ENCODE assay signal across 9 cellular contexts in the genomic region with DNA sequence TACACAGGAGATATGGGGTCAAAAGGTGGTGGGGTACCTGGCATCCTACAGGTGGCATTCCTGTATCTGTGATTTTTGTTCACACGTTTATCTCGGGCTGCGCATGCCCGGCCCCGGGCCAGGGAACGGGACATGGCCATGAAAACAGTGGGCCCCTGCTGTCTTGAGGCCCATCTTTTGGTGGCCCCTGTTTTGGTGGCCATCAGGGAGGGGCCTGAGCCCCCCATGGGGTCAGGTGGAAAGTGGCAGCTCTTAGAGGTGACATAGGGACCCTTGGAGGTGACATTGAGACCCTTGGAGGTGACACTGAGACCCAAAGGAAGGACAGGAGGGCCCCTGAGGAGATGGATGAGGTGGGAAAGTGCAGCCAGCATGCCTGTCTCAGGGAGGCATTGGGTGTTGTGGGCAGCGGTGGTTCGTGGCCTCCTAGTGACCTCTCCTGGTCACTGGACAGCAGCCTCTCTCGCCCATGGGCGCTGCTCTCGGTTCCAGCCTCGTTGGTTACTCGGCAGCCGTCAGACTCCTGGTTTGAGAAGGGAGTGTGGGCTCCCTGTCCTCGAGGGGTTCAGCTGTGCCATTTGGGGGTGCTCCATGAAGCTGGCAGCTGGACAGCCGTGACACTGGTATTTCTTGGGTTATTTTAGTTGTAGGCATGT. TPM values are rescaled to one million over a fixed set of nuclear protein-coding genes. Genes with fewer than 3 reads are reported as not detected.
A peak's percentile ranks its signal among the peaks of the same experiment; 100 is the strongest.
DNase-seq lines count a peak whose midpoint lies in the region; ATAC-seq, FAIRE-seq and TF ChIP-seq lines count a peak whose summit lies in the region.
"Had no signal": no experiment of that assay in that cellular context is flagged by ENCODE, and none has a peak within 500 bp of the region (broad histone marks: within the 10 kb centered on the region; RNA-seq: fewer than 3 reads in every experiment).

No MANE protein-coding gene starts in this region.

- H3K36me3 Mint-ChIP-seq in HFFc6 (ENCODE audit: low read depth): peaks cover 10% of the 10 kb centered on the region; the same call in 1 of the 2 replicates

- H3K4me3 ChIP-seq in BLaER1 treated with 17β-estradiol and CSF1 and Interleukin-3, amounts not matched to agents 10 nM and 100 nM: 0 out of 20 replicates have a peak overlapping the region, but pooled peaks of 2 of the 10 experiments have one; percentile 4 to 29
- H3K4me3 ChIP-seq in RWPE2 (ENCODE audit: severe bottlenecking) (no peak overlapping the region), pancreas (no peak overlapping the region)

- H3K27ac ChIP-seq in BLaER1 treated with 17β-estradiol and CSF1 and Interleukin-3, amounts not matched to agents 10 nM and 100 nM: peak overlapping the region in 8 of 11 experiments; percentile 25 to 82 (median 44); a peak in 14 of 22 replicates
- H3K27ac ChIP-seq in RWPE2 (ENCODE audit: poor library complexity, severe bottlenecking) (no peak overlapping the region), pancreas (no peak overlapping the region)

- ATAC-seq in RWPE2 (ENCODE audit: low read depth) (peak; percentile 31; the same call in 1 of the 3 replicates), pancreas (peak; percentile 47 to 83 (median 79))

- no peaks in the 10 kb centered on the region for H3K9me3 Mint-ChIP-seq in HFFc6

- peak overlapping the region in 7 of 11 experiments; percentile 10 to 55 (median 37); a peak in 6 of 22 replicates for H3K9ac ChIP-seq in BLaER1 treated with 17β-estradiol and CSF1 and Interleukin-3, amounts not matched to agents 10 nM and 100 nM

- peaks cover 16% of the 10 kb centered on the region for H3K4me1 Mint-ChIP-seq in HFFc6 (ENCODE audit: low read depth)

- H3K36me3 ChIP-seq in BLaER1 treated with 17β-estradiol and CSF1 and Interleukin-3, amounts not matched to agents 10 nM and 100 nM: peaks cover 0 to 17% (median 10%) of the 10 kb centered on the region in 11 experiments; a peak in 11 of 22 replicates
- no peaks in the 10 kb centered on the region for H3K36me3 ChIP-seq in RWPE2 (ENCODE audit: low read depth)
- H3K36me3 ChIP-seq in pancreas: no peaks in the 10 kb centered on the region

- peaks cover 0 to 90% (median 0%) of the 10 kb centered on the region in 11 experiments; a peak in 5 of 22 replicates for H3K27me3 ChIP-seq in BLaER1 treated with 17β-estradiol and CSF1 and Interleukin-3, amounts not matched to agents 10 nM and 100 nM
- no peaks in the 10 kb centered on the region for H3K27me3 ChIP-seq in RWPE2 (ENCODE audit: insufficient read depth, poor library complexity, severe bottlenecking)
- H3K27me3 ChIP-seq in pancreas: no peaks in the 10 kb centered on the region

- H3K9me3 ChIP-seq in BLaER1 treated with 17β-estradiol and CSF1 and Interleukin-3, amounts not matched to agents 10 nM and 100 nM (replicated peaks in 1 of 11): peaks cover 6 to 17% (median 11%) of the 10 kb centered on the region in 11 experiments; a peak in 20 of 22 replicates
- H3K9me3 ChIP-seq in RWPE2 (ENCODE audit: severe bottlenecking): no peaks in the 10 kb centered on the region
- H3K9me3 ChIP-seq in pancreas: no peaks in the 10 kb centered on the region

- H3K27me3 Mint-ChIP-seq in HFFc6 (ENCODE audit: insufficient read depth): no peaks in the 10 kb centered on the region

- WGBS in pancreas, 2 donors: 19 to 34% methylated on average over 16 of the region's 16 CpGs

- no peak overlapping the region for H3K4me3 Mint-ChIP-seq in HFFc6

- H3K4me2 ChIP-seq in BLaER1 treated with 17β-estradiol and CSF1 and Interleukin-3, amounts not matched to agents 10 nM and 100 nM: peak overlapping the region; percentile 86 to 100 (median 99)

- H4K20me1 ChIP-seq in BLaER1 treated with 17β-estradiol and CSF1 and Interleukin-3, amounts not matched to agents 10 nM and 100 nM: peaks cover 62 to 94% (median 73%) of the 10 kb centered on the region in 11 experiments

- DNase-seq in RWPE2 (ENCODE audit: low spot score) (no peak), head of caudate nucleus (peak in 34 of 42 donors; percentile 12 to 84 (median 63)), pancreas (peak in 5 of 6 donors; percentile 38 to 86 (median 63)), GM19238 (ENCODE audit: insufficient read length, low spot score) (no peak), HFFc6 (no peak), DMS114 treated with DMSO at 0.1 percent for 48 hours (lab: John Stamatoyannopoulos, UW; ENCODE audit: unreplicated experiment) (no peak), T-helper 9 cell (no peak)
- DNase-seq: activated naive CD4-positive, alpha-beta T cell treated with Interleukin-2 at 50 U/mL for 16 hours had no signal

- intact Hi-C loops in head of caudate nucleus (cut with DNase I): no loop called here
- intact Hi-C loops in pancreas (cut with DNase I): loop anchor here in 1 of 3 donors (5.0 kb wide), 2 partner anchors 120 to 185 kb away; no protein-coding TSS in a partner anchor

- no peak overlapping the region for H3K27ac Mint-ChIP-seq in HFFc6

- FAIRE-seq in pancreas (lab: Jason Lieb, UNC): no peak

- peaks cover 51 to 81% (median 77%) of the 10 kb centered on the region in 10 experiments for H3K4me1 ChIP-seq in BLaER1 treated with 17β-estradiol and CSF1 and Interleukin-3, amounts not matched to agents 10 nM and 100 nM
- H3K4me1 ChIP-seq in RWPE2 (ENCODE audit: insufficient read depth, poor library complexity, severe bottlenecking): peaks cover 14% of the 10 kb centered on the region
- peaks cover 33 to 37% (median 35%) of the 10 kb centered on the region in 3 donors for H3K4me1 ChIP-seq in pancreas

- TF ChIP-seq CTCF in RWPE2 (IDR thresholded peaks at IDR 0.05; ENCODE audit: poor library complexity, severe bottlenecking): no peak
- TF ChIP-seq CTCF in pancreas (IDR thresholded peaks at IDR 0.05): peak in 1 of 4 donors; percentile 21
- no peak for TF ChIP-seq CTCF in HFFc6 (IDR thresholded peaks at IDR 0.05)

RNA-seq across cellular contexts. Expression of gene INPP5A, which starts 39.9 kb away (rescaled TPM):
- 10 to 100 TPM in 5 of 6 donors, 1 to 10 TPM in 1; 8.9 to 15.6 (median 11.9) TPM for total RNA-seq in pancreas
- polyA plus RNA-seq in pancreas: 10 to 100 TPM in 1 of 2 donors, 1 to 10 TPM in 1; 5.9 to 11.4 TPM
- 10 to 100 TPM; 58.9 to 64.6 (median 63.8) TPM for total RNA-seq in HFFc6 (2021; fragmentation: NEBNext Ultra II Directional; extraction: Animal tissue kit (Norgen Biotek cat#: 25700))

Comparison
In these comparisons a context has a peak if more than half of its experiments do, and no peak if none do; other contexts are left out.
1. H3K27ac ChIP-seq: peak in BLaER1 treated with 17β-estradiol and CSF1 and Interleukin-3, amounts not matched to agents 10 nM and 100 nM (8 of 11); none in RWPE2 (single experiment) and pancreas (0 of 4).
2. DNase-seq: peak in head of caudate nucleus (34 of 42) and pancreas (5 of 6); none in RWPE2 (single experiment), GM19238 (single experiment), HFFc6 (single experiment), DMS114 treated with DMSO at 0.1 percent for 48 hours (single experiment) and T-helper 9 cell (single experiment).